Comparison of ENCODE assay signal across 9 cellular contexts in the genomic region with DNA sequence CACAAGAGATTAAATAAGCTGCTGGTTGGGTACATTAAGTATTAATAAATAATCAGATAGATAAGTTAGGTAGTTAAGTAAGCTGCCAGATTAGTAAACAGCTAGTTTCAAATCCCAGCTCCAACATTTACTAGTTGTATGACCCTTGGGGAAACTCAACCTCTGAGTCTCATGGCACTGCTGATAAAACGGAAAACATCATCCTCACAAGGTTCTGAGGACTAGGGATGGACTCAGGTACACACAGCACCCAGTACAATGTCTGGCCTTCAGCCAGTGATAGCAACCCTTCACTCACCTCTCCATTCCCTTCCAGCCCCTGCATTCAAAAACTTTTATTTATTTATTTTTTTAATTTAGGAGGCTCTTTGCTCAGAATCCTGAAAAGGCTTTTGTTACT. TPM values are rescaled to one million over a fixed set of nuclear protein-coding genes. Genes with fewer than 3 reads are reported as not detected.
DNase-seq lines count a peak whose midpoint lies in the region; ATAC-seq, FAIRE-seq and TF ChIP-seq lines count a peak whose summit lies in the region.
"Had no signal": no experiment of that assay in that cellular context is flagged by ENCODE, and none has a peak within 500 bp of the region (broad histone marks: within the 10 kb centered on the region; RNA-seq: fewer than 3 reads in every experiment).

No MANE protein-coding gene starts in this region.

- H2AFZ ChIP-seq in ACC112 (ENCODE audit: low read length, unreplicated experiment), result no peak overlapping the region

- ATAC-seq in body of pancreas (peak; percentile 16), natural killer cell (no peak), left lobe of liver (no peak), HG02588 (IDR thresholded peaks at IDR 0.05; ENCODE audit: unreplicated experiment) (no peak)

- intact Hi-C loops in body of pancreas (cut with DNase I), result no loop called here
- intact Hi-C loops in natural killer cell (cut with micrococcal nuclease), result loop anchor here (10.0 kb wide), 1 partner anchor 269 kb away; a partner anchor contains a TSS

- no peaks in the 10 kb centered on the region for H3K9me3 ChIP-seq in body of pancreas

- H3K36me3 ChIP-seq in ACC112 (ENCODE audit: insufficient read depth, low read length) (no peaks in the 10 kb centered on the region), body of pancreas (replicated peaks in 1 of 2; ENCODE audit: insufficient read depth in 1 of 2, low read depth in 2 of 2) (no peaks in the 10 kb centered on the region)

- H3K4me3 Mint-ChIP-seq in natural killer cell, result peak overlapping the region; percentile 80

- H3K27ac ChIP-seq in ACC112 (ENCODE audit: low read depth, low read length) (peak overlapping the region; percentile 92), body of pancreas (peak overlapping the region; percentile 46 to 91 (median 78))

- H3K36me3 Mint-ChIP-seq in natural killer cell, result no peaks in the 10 kb centered on the region

- H3K4me1 Mint-ChIP-seq in natural killer cell, result peaks cover 22 to 24% of the 10 kb centered on the region in 2 donors

- H3K9me3 Mint-ChIP-seq in natural killer cell, result no peaks in the 10 kb centered on the region

- peak overlapping the region; percentile 97 to 98 for H3K27ac Mint-ChIP-seq in natural killer cell

- WGBS in body of pancreas, 2 donors, result 43 to 52% methylated on average over 1 of the region's 1 CpG

- no peaks in the 10 kb centered on the region for H3K27me3 Mint-ChIP-seq in natural killer cell (ENCODE audit: low read depth in 2 of 2)

- H3K4me3 ChIP-seq in ACC112 (ENCODE audit: low read depth, low read length) (no peak overlapping the region), body of pancreas (no peak overlapping the region)
- H3K4me3 ChIP-seq in Jurkat, Clone E6-1 (ENCODE audit: low read length), result peak overlapping the region; percentile 15

- TF ChIP-seq POLR2A in body of pancreas (IDR thresholded peaks at IDR 0.05) (no peak), GM12892 (IDR thresholded peaks at IDR 0.05; ENCODE audit: low read depth, low read length) (no peak)

- H3K27me3 ChIP-seq in ACC112 (ENCODE audit: insufficient read depth, low read length) (no peaks in the 10 kb centered on the region), body of pancreas (no peaks in the 10 kb centered on the region)

- H3K4me1 ChIP-seq in ACC112 (ENCODE audit: control insufficient read depth, insufficient read depth, low read length, unreplicated experiment) (peaks cover 42% of the 10 kb centered on the region), body of pancreas (peaks cover 13% of the 10 kb centered on the region)

- no peak for FAIRE-seq in GM12892 (lab: Jason Lieb, UNC)

- TF ChIP-seq CTCF in body of pancreas (IDR thresholded peaks at IDR 0.05), result no peak
- no peak for TF ChIP-seq CTCF in natural killer cell (IDR thresholded peaks at IDR 0.05)

- DNase-seq in Jurkat, Clone E6-1 (ENCODE audit: low read depth, low spot score), result no peak
- DNase-seq in body of pancreas, result no peak
- DNase-seq in natural killer cell, result no peak
- no peak for DNase-seq in left lobe of liver (ENCODE audit: low spot score)
- DNase-seq in effector CD4-positive, alpha-beta T cell, result no peak
- DNase-seq in GM12892 (ENCODE audit: insufficient read length), result no peak
- DNase-seq: NCI-H187 treated with DMSO at 0.1 percent for 48 hours had no signal

- H3K79me2 ChIP-seq in ACC112 (ENCODE audit: control insufficient read depth, insufficient read depth, low read length, unreplicated experiment), result peaks cover 25% of the 10 kb centered on the region

RNA-seq across cellular contexts. Expression of a gene that starts 32.3 kb away (rescaled TPM):
- polyA plus RNA-seq in Jurkat, Clone E6-1 (2012; ENCODE audit: insufficient read depth, insufficient read length), result 1.1 TPM
- total RNA-seq in body of pancreas (1 to 10 TPM; 5.4 to 5.6 TPM), natural killer cell (1 to 10 TPM; 1.2 to 4.5 (median 3.4) TPM), left lobe of liver (0.70 TPM)
- polyA plus RNA-seq in GM12892 (2012; ENCODE audit: missing spikeins), result 0.17 TPM
